In genomic region chr1:10071640-10072039, GRCh38 we compare ENCODE assay signal across 22 cellular contexts. TPM values are rescaled to one million over a fixed set of nuclear protein-coding genes. Genes with fewer than 3 reads are reported as not detected.
DNase-seq lines count a peak whose midpoint lies in the region; ATAC-seq, FAIRE-seq and TF ChIP-seq lines count a peak whose summit lies in the region.
"Had no signal": no experiment of that assay in that cellular context is flagged by ENCODE, and none has a peak within 500 bp of the region (broad histone marks: within the 10 kb centered on the region; RNA-seq: fewer than 3 reads in every experiment).

No MANE protein-coding gene starts in this region.

- no peak overlapping the region for H3K4me3 Mint-ChIP-seq in CD4-positive, alpha-beta T cell
- H3K4me3 Mint-ChIP-seq in astrocyte (ENCODE audit: unreplicated experiment) = no peak overlapping the region
- H3K4me3 Mint-ChIP-seq in activated CD8-positive, alpha-beta T cell treated with anti-CD3 and anti-CD28 coated beads, Interleukin-2, amount 10 ng/mL, durations not matched to agents 7 days and 5 days = no peak overlapping the region

- H2AFZ ChIP-seq in astrocyte (ENCODE audit: low read depth, low read length) (no peak overlapping the region), smooth muscle cell (ENCODE audit: low read depth) (no peak overlapping the region)

- no peak for DNase-seq in CD4-positive, alpha-beta T cell
- DNase-seq in astrocyte (ENCODE audit: low read depth) (no peak), esophagus squamous epithelium (lab: John Stamatoyannopoulos, UW) (no peak), smooth muscle cell (lab: John Stamatoyannopoulos, UW; ENCODE audit: unreplicated experiment) (no peak), D341Med (ENCODE audit: low spot score) (no peak), right lobe of liver (no peak)
- DNase-seq in activated CD8-positive, alpha-beta T cell treated with anti-CD3 and anti-CD28 coated beads, Interleukin-2, amount 10 ng/mL, durations not matched to agents 7 days and 5 days = no peak
- DNase-seq: AML-193; C1 segment of cervical spinal cord; DMS79; KG1; NCI-H1092 treated with DMSO at 0.1 percent for 48 hours; NCI-H1436 treated with DMSO at 0.1 percent for 48 hours; NCI-H2029 treated with DMSO at 0.1 percent for 48 hours; NCI-H2171; NCI-H345; NCI-H524; NCI-H774; NK-92 treated with Interleukin-12 subunit alpha and Interleukin-12 subunit beta, amount 100 ng/mL, for 24 hours had no signal

- H3K9ac ChIP-seq in astrocyte (ENCODE audit: low read length) = no peak overlapping the region
- H3K9ac ChIP-seq in smooth muscle cell (ENCODE audit: low read depth) = no peak overlapping the region

- no peaks in the 10 kb centered on the region for H3K9me3 Mint-ChIP-seq in CD4-positive, alpha-beta T cell
- H3K9me3 Mint-ChIP-seq in astrocyte (ENCODE audit: unreplicated experiment) = no peaks in the 10 kb centered on the region
- H3K9me3 Mint-ChIP-seq in activated CD8-positive, alpha-beta T cell treated with anti-CD3 and anti-CD28 coated beads, Interleukin-2, amount 10 ng/mL, durations not matched to agents 7 days and 5 days (ENCODE audit: insufficient read depth) = no peaks in the 10 kb centered on the region

- intact Hi-C loops in CD4-positive, alpha-beta T cell (cut with DNase I, micrococcal nuclease) = no loop called here
- intact Hi-C loops in esophagus squamous epithelium (cut with DNase I) (no loop called here), right lobe of liver (cut with DNase I) (no loop called here)

- H3K27ac Mint-ChIP-seq in CD4-positive, alpha-beta T cell = peak overlapping the region; percentile 42
- peak overlapping the region; percentile 69 for H3K27ac Mint-ChIP-seq in astrocyte (ENCODE audit: unreplicated experiment)
- no peak overlapping the region for H3K27ac Mint-ChIP-seq in activated CD8-positive, alpha-beta T cell treated with anti-CD3 and anti-CD28 coated beads, Interleukin-2, amount 10 ng/mL, durations not matched to agents 7 days and 5 days

- ATAC-seq in CD4-positive, alpha-beta T cell (ENCODE audit: poor library complexity) = no peak
- ATAC-seq in activated CD8-positive, alpha-beta T cell treated with anti-CD3 and anti-CD28 coated beads, Interleukin-2, amount 10 ng/mL, durations not matched to agents 7 days and 5 days = no peak
- ATAC-seq in HG03039 (IDR thresholded peaks at IDR 0.05; ENCODE audit: unreplicated experiment) (no peak), right lobe of liver (no peak)

- H3K4me1 Mint-ChIP-seq in CD4-positive, alpha-beta T cell (ENCODE audit: low read depth) = peaks cover 15% of the 10 kb centered on the region
- peaks cover 35% of the 10 kb centered on the region for H3K4me1 Mint-ChIP-seq in astrocyte (ENCODE audit: low read depth, unreplicated experiment)
- H3K4me1 Mint-ChIP-seq in activated CD8-positive, alpha-beta T cell treated with anti-CD3 and anti-CD28 coated beads, Interleukin-2, amount 10 ng/mL, durations not matched to agents 7 days and 5 days (ENCODE audit: low read depth) = peaks cover 24% of the 10 kb centered on the region

- H3K27me3 ChIP-seq in CD4-positive, alpha-beta T cell (ENCODE audit: control insufficient read depth, insufficient read depth, low read length) = no peaks in the 10 kb centered on the region
- H3K27me3 ChIP-seq in astrocyte (ENCODE audit: insufficient read depth, low read length) (no peaks in the 10 kb centered on the region), esophagus squamous epithelium (no peaks in the 10 kb centered on the region), smooth muscle cell (ENCODE audit: low read depth) (no peaks in the 10 kb centered on the region), right lobe of liver (no peaks in the 10 kb centered on the region)

- no peak for TF ChIP-seq CTCF in CD4-positive, alpha-beta T cell (IDR thresholded peaks at IDR 0.05)
- TF ChIP-seq CTCF in astrocyte (IDR thresholded peaks at IDR 0.05; ENCODE audit: insufficient read depth, low read depth, low read length) (no peak), esophagus squamous epithelium (IDR thresholded peaks at IDR 0.05) (no peak), smooth muscle cell (IDR thresholded peaks at IDR 0.05; ENCODE audit: borderline replicate concordance, insufficient read depth, poor library complexity, severe bottlenecking) (no peak), right lobe of liver (IDR thresholded peaks at IDR 0.05) (no peak)

- 48 to 81% methylated on average over 6 of the region's 6 CpGs for WGBS in esophagus squamous epithelium, 2 donors
- whole genome bisulfite sequencing in smooth muscle cell (ENCODE audit: low lambda C conversion rate) = 84% methylated on average over 6 of the region's 6 CpGs
- WGBS in right lobe of liver (ENCODE audit: insufficient coverage, low coverage, low lambda C conversion rate, missing lambda C conversion rate) = 87% methylated on average over 3 of the region's 6 CpGs

- H3K27ac ChIP-seq in CD4-positive, alpha-beta T cell (ENCODE audit: low read depth, low read length) = no peak overlapping the region
- no peak overlapping the region for H3K27ac ChIP-seq in astrocyte (ENCODE audit: low read depth, low read length)
- H3K27ac ChIP-seq in esophagus squamous epithelium = peak overlapping the region; percentile 58 to 90 (median 80)
- peak overlapping the region; percentile 46 for H3K27ac ChIP-seq in smooth muscle cell (ENCODE audit: low read depth)
- no peak overlapping the region for H3K27ac ChIP-seq in right lobe of liver

- H3K36me3 ChIP-seq in astrocyte (ENCODE audit: insufficient read depth, low read length) (no peaks in the 10 kb centered on the region), esophagus squamous epithelium (peaks cover 0 to 4% (median 0%) of the 10 kb centered on the region in 3 donors), smooth muscle cell (ENCODE audit: low read depth) (no peaks in the 10 kb centered on the region), right lobe of liver (no peaks in the 10 kb centered on the region)

- no peak overlapping the region for H3K4me2 ChIP-seq in astrocyte (ENCODE audit: low read length)
- H3K4me2 ChIP-seq in smooth muscle cell = no peak overlapping the region

- H3K4me1 ChIP-seq in astrocyte (ENCODE audit: insufficient read depth, low read length) = peaks cover 33% of the 10 kb centered on the region
- H3K4me1 ChIP-seq in esophagus squamous epithelium = peaks cover 14 to 97% (median 47%) of the 10 kb centered on the region in 3 donors
- H3K4me1 ChIP-seq in smooth muscle cell (ENCODE audit: low read depth) = peaks cover 17% of the 10 kb centered on the region
- H3K4me1 ChIP-seq in right lobe of liver = no peaks in the 10 kb centered on the region

- peaks cover 30% of the 10 kb centered on the region for H3F3A ChIP-seq in smooth muscle cell (ENCODE audit: low read depth)

- H3K9me3 ChIP-seq in CD4-positive, alpha-beta T cell (ENCODE audit: control insufficient read depth, low read length) = no peaks in the 10 kb centered on the region
- no peaks in the 10 kb centered on the region for H3K9me3 ChIP-seq in astrocyte (ENCODE audit: insufficient read depth, low read depth, low read length)
- no peaks in the 10 kb centered on the region for H3K9me3 ChIP-seq in esophagus squamous epithelium
- no peaks in the 10 kb centered on the region for H3K9me3 ChIP-seq in smooth muscle cell (replicated peaks; ENCODE audit: low read depth)
- no peaks in the 10 kb centered on the region for H3K9me3 ChIP-seq in right lobe of liver
- H3K9me3 ChIP-seq: HAP-1 had no signal

- TF ChIP-seq POLR2A in esophagus squamous epithelium (IDR thresholded peaks at IDR 0.05) (no peak), right lobe of liver (IDR thresholded peaks at IDR 0.05) (no peak)

- no peaks in the 10 kb centered on the region for H3K27me3 Mint-ChIP-seq in CD4-positive, alpha-beta T cell
- H3K27me3 Mint-ChIP-seq in astrocyte (ENCODE audit: low read depth, unreplicated experiment) = no peaks in the 10 kb centered on the region
- H3K27me3 Mint-ChIP-seq in activated CD8-positive, alpha-beta T cell treated with anti-CD3 and anti-CD28 coated beads, Interleukin-2, amount 10 ng/mL, durations not matched to agents 7 days and 5 days (ENCODE audit: low read depth) = no peaks in the 10 kb centered on the region

- FAIRE-seq in astrocyte (lab: Jason Lieb, UNC) = no peak
- FAIRE-seq: HTR-8/SVneo had no signal

- H3K79me2 ChIP-seq in astrocyte (ENCODE audit: insufficient read depth, low read length) (peaks cover 15% of the 10 kb centered on the region), smooth muscle cell (ENCODE audit: low read depth) (peaks cover 29% of the 10 kb centered on the region)

- CTCF ChIA-PET in CD4-positive, alpha-beta T cell (lab: Charles Lee) = no interaction called here
- CTCF ChIA-PET in activated CD8-positive, alpha-beta T cell treated with anti-CD3 and anti-CD28 coated beads, Interleukin-2, amount 10 ng/mL, durations not matched to agents 7 days and 5 days (lab: Charles Lee) = interaction anchor here (1.4 kb wide), 1 partner anchor 9 kb away, joined by 5 read pairs; no protein-coding TSS in a partner anchor

- POLR2A ChIA-PET in CD4-positive, alpha-beta T cell (lab: Charles Lee) = no interaction called here
- POLR2A ChIA-PET in activated CD8-positive, alpha-beta T cell treated with anti-CD3 and anti-CD28 coated beads, Interleukin-2, amount 10 ng/mL, durations not matched to agents 7 days and 5 days (lab: Charles Lee) = no interaction called here

- H3K36me3 Mint-ChIP-seq in CD4-positive, alpha-beta T cell (ENCODE audit: low read depth) = peaks cover 39% of the 10 kb centered on the region
- H3K36me3 Mint-ChIP-seq in astrocyte (ENCODE audit: low read depth, unreplicated experiment) = peaks cover 2% of the 10 kb centered on the region
- peaks cover 4% of the 10 kb centered on the region for H3K36me3 Mint-ChIP-seq in activated CD8-positive, alpha-beta T cell treated with anti-CD3 and anti-CD28 coated beads, Interleukin-2, amount 10 ng/mL, durations not matched to agents 7 days and 5 days (ENCODE audit: low read depth)

- peaks cover 62% of the 10 kb centered on the region for H4K20me1 ChIP-seq in astrocyte (ENCODE audit: insufficient read depth, low read length)
- peaks cover 13% of the 10 kb centered on the region for H4K20me1 ChIP-seq in smooth muscle cell (ENCODE audit: low read depth)

- H3K4me3 ChIP-seq in astrocyte (ENCODE audit: insufficient read depth, low read depth, low read length) (no peak overlapping the region), esophagus squamous epithelium (no peak overlapping the region), smooth muscle cell (no peak overlapping the region), right lobe of liver (no peak overlapping the region)
- H3K4me3 ChIP-seq: HAP-1 had no signal

RNA-seq across cellular contexts. Expression of gene UBE4B, which starts 38.9 kb away (rescaled TPM):
- total RNA-seq in CD4-positive, alpha-beta T cell = 10 to 100 TPM; 27.9 to 28.7 TPM
- total RNA-seq in astrocyte = 37.4 and 41.5 TPM in 2 replicates
- total RNA-seq in esophagus squamous epithelium = 10 to 100 TPM; 37.5 to 60.3 (median 51.3) TPM
- 46.4 and 54.7 TPM in 2 replicates for total RNA-seq in smooth muscle cell
- polyA plus RNA-seq in smooth muscle cell = 20.9 and 24.2 TPM in 2 replicates
- 10 to 100 TPM; 30.7 to 32.0 TPM for total RNA-seq in activated CD8-positive, alpha-beta T cell treated with anti-CD3 and anti-CD28 coated beads, Interleukin-2, amount 10 ng/mL, durations not matched to agents 7 days and 5 days
- 10 to 100 TPM; 11.4 to 27.9 (median 22.6) TPM for total RNA-seq in right lobe of liver

Comparison
In these comparisons a context has a peak if more than half of its experiments do, and no peak if none do; other contexts are left out.
1. H3K27ac ChIP-seq: peak in esophagus squamous epithelium (4 of 4) and smooth muscle cell (single experiment); none in CD4-positive, alpha-beta T cell (single experiment), astrocyte (single experiment) and right lobe of liver (0 of 3).